In the genomic region with DNA sequence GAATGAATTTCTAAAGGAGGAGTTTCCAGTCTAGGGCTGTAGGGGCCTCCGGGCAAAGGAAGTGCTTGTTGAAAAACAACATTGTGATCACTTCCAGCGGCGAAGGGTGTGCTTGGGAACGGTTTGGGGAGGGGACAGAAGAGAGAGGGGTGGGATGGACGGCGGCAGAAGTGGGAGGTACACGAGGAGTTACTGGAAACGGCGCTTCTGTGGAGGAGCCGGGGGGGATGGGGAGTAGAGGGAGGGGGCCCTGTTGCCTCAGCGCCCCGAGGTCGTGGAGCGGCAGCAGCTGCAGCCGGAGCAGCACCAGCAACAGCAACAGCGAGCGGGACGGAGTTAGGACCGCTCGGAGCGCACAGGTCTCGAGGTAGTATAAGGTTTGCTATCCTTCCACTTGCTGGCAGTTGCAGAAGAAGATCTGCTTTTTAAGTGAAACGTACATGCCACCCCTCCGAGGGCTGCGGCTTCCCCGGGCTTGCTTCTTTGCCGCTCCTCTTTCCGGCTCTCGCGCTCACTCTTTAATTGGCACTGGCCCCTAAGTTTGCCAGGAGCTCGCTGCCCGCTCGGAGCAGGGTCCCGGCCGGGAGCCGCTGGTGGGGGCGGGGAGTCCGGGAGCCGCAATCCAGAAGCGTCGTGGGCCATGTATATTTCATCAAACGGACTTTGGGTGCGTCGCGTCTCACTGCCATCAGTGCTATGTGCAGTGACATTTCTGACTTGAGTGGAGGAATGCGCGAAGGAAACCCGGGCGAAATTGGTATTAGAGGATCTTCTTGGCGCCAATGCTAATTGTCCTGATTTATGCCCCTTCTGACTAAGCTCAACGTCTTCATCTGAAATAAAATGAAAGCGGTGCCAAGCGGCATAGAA, we compare ENCODE assay signal across 8 cellular contexts. TPM values are rescaled to one million over a fixed set of nuclear protein-coding genes. Genes with fewer than 3 reads are reported as not detected.
A peak's percentile ranks its signal among the peaks of the same experiment; 100 is the strongest.
DNase-seq lines count a peak whose midpoint lies in the region; ATAC-seq lines count a peak whose summit lies in the region.

No MANE protein-coding gene starts in this region.

- H3K36me3 ChIP-seq in skeletal muscle satellite cell (ENCODE audit: insufficient read depth, low read length) = no peaks in the 10 kb centered on the region

- ATAC-seq in GM19328 (IDR thresholded peaks at IDR 0.05; ENCODE audit: unreplicated experiment) = peak; percentile 38

- no peaks in the 10 kb centered on the region for H3K9me3 ChIP-seq in skeletal muscle satellite cell (replicated peaks; ENCODE audit: low read length)

- peak overlapping the region; percentile 17 for H3K9ac ChIP-seq in skeletal muscle satellite cell (ENCODE audit: low read depth, low read length)

- peaks cover 13% of the 10 kb centered on the region for H3K4me1 ChIP-seq in skeletal muscle satellite cell (ENCODE audit: control insufficient read depth, insufficient read depth, low read length)

- H3K4me3 ChIP-seq in skeletal muscle satellite cell (ENCODE audit: low read length) = peak overlapping the region; percentile 64

- DNase-seq in C1 segment of cervical spinal cord (lab: John Stamatoyannopoulos, UW) (peak in 9 of 14 donors; percentile 12 to 77 (median 48)), NCI-H446 (lab: John Stamatoyannopoulos, UW) (peak; percentile 73 to 89), brain pericyte (ENCODE audit: low read depth, low spot score) (peak; percentile 12), iPS-NIHi11 (ENCODE audit: low spot score) (peak; percentile 39), NCI-H345 treated with DMSO at 0.1 percent for 48 hours (lab: John Stamatoyannopoulos, UW; ENCODE audit: unreplicated experiment) (no peak), NAMALWA (ENCODE audit: low spot score) (no peak)

- H3K27me3 ChIP-seq in skeletal muscle satellite cell (ENCODE audit: control insufficient read depth, insufficient read depth, low read length) = peaks cover 3% of the 10 kb centered on the region

- H3K4me2 ChIP-seq in skeletal muscle satellite cell (ENCODE audit: low read length) = peak overlapping the region; percentile 90

RNA-seq across cellular contexts. Expression of gene NTNG1, which starts 0.8 kb away (rescaled TPM):
- total RNA-seq in skeletal muscle satellite cell (2012; rRNA removed) = 3.0 and 7.0 TPM in 2 replicates

Comparison
In these comparisons a context has a peak if more than half of its experiments do, and no peak if none do; other contexts are left out.
1. DNase-seq: peak in C1 segment of cervical spinal cord (9 of 14), NCI-H446 (2 of 2), brain pericyte (single experiment) and iPS-NIHi11 (single experiment); none in NCI-H345 treated with DMSO at 0.1 percent for 48 hours (single experiment) and NAMALWA (single experiment).